12 cellular contexts compared by ENCODE assay signal in the genomic region with DNA sequence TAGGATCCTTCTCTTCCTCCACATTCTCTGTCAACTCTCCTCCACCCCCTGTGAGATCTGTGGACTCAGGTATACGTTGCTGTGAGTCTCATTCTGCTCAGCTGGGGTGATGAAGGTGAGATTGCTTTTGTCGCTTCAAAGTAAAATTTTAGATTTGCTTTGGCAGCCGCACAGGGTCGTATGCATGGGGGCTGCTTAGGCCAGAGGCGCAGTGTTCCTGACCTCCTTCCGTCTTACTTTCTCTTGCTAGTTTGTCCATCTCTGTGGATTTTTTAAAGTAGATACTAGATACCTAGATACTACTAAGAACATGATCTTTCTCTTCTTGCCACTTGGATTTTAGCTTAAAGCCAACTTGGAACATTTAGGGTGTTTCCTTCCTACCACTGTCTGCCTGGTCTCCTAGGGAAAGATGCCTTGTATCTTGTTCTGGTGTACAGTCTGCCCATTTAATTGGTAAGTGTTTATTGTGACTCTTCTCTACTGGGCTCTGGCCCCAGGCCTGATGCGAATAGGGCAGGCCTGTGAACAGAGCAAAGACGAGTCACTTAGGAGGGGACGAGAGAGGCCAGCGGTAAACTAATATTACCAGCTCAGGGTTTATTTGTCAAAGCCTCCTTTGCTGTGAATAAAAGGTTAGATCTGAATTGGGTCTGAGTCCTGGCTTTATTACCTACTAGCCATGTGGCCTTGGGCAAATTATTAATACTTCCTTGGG. TPM values are rescaled to one million over a fixed set of nuclear protein-coding genes. Genes with fewer than 3 reads are reported as not detected.
A peak's percentile ranks its signal among the peaks of the same experiment; 100 is the strongest.
DNase-seq lines count a peak whose midpoint lies in the region; ATAC-seq and FAIRE-seq lines count a peak whose summit lies in the region.
"Had no signal": no experiment of that assay in that cellular context is flagged by ENCODE, and none has a peak within 500 bp of the region (broad histone marks: within the 10 kb centered on the region; RNA-seq: fewer than 3 reads in every experiment).

No MANE protein-coding gene starts in this region.

- H3K27ac Mint-ChIP-seq in T-helper 2 cell treated with Interferon-gamma antibody and Interleukin-4, amounts not matched to agents 5 μg/mL and 100 μg/mL, for 36 hours: peak overlapping the region; percentile 90
- H3K27ac Mint-ChIP-seq in central memory CD8-positive, alpha-beta T cell (ENCODE audit: low read depth): peak overlapping the region; percentile 100

- H3K27ac ChIP-seq in small intestine (ENCODE audit: low read depth in 1 of 2, low read length in 1 of 2): peak overlapping the region; percentile 47 to 78
- H3K27ac ChIP-seq: SK-N-MC had no signal

- 69 to 75% (median 75%) methylated on average over 10 of the region's 10 CpGs for WGBS in small intestine, 3 donors

- peaks cover 5% of the 10 kb centered on the region for H3K36me3 Mint-ChIP-seq in T-helper 2 cell treated with Interferon-gamma antibody and Interleukin-4, amounts not matched to agents 5 μg/mL and 100 μg/mL, for 36 hours (ENCODE audit: low read depth)
- H3K36me3 Mint-ChIP-seq in central memory CD8-positive, alpha-beta T cell (ENCODE audit: insufficient read depth): peaks cover 20% of the 10 kb centered on the region

- FAIRE-seq in small intestine (lab: Jason Lieb, UNC): no peak

- no peak for DNase-seq in T-helper 2 cell treated with Interferon-gamma antibody and Interleukin-4, amounts not matched to agents 5 μg/mL and 100 μg/mL, for 36 hours (ENCODE audit: low spot score)
- DNase-seq in T-helper 2 cell (no peak), small intestine (no peak), DMS 273 (lab: John Stamatoyannopoulos, UW; ENCODE audit: unreplicated experiment) (no peak)
- no peak for DNase-seq in central memory CD8-positive, alpha-beta T cell (ENCODE audit: low spot score in 2 of 2)
- DNase-seq: NCI-H1417 treated with DMSO at 0.1 percent for 48 hours; stimulated activated CD4-positive, alpha-beta T cell treated with anti-CD3 and anti-CD28 coated beads, Interleukin-4, amount 100 ng/mL, for 24 hours had no signal

- no peaks in the 10 kb centered on the region for H3K36me3 ChIP-seq in small intestine (ENCODE audit: control insufficient read depth in 2 of 2, insufficient read depth in 2 of 2, low read length in 2 of 2)

- H3K4me1 ChIP-seq in small intestine (ENCODE audit: control insufficient read depth in 2 of 2, insufficient read depth in 1 of 2, low read depth in 1 of 2, low read length in 1 of 2): peaks cover 19 to 49% of the 10 kb centered on the region in 2 donors

- no peaks in the 10 kb centered on the region for H3K9me3 ChIP-seq in small intestine (ENCODE audit: control insufficient read depth, low read depth)
- H3K9me3 ChIP-seq: mucosa of descending colon had no signal

- peaks cover 77% of the 10 kb centered on the region for H3K4me1 Mint-ChIP-seq in T-helper 2 cell treated with Interferon-gamma antibody and Interleukin-4, amounts not matched to agents 5 μg/mL and 100 μg/mL, for 36 hours (ENCODE audit: low read depth)
- H3K4me1 Mint-ChIP-seq in central memory CD8-positive, alpha-beta T cell: peaks cover 90% of the 10 kb centered on the region

- no peak overlapping the region for H3K4me3 ChIP-seq in small intestine (ENCODE audit: low read depth in 1 of 2, low read length in 2 of 2)
- H3K4me3 ChIP-seq: mucosa of descending colon, SK-N-MC had no signal

- H3K27me3 Mint-ChIP-seq in T-helper 2 cell treated with Interferon-gamma antibody and Interleukin-4, amounts not matched to agents 5 μg/mL and 100 μg/mL, for 36 hours (ENCODE audit: low read depth): no peaks in the 10 kb centered on the region
- H3K27me3 Mint-ChIP-seq in central memory CD8-positive, alpha-beta T cell: no peaks in the 10 kb centered on the region

- ATAC-seq in HG03520 (IDR thresholded peaks at IDR 0.05; ENCODE audit: unreplicated experiment) (peak; percentile 5), GM18873 (IDR thresholded peaks at IDR 0.05; ENCODE audit: low FRiP score, unreplicated experiment) (no peak), GM18519 (IDR thresholded peaks at IDR 0.05; ENCODE audit: low FRiP score, unreplicated experiment) (no peak)
- no peak for ATAC-seq in central memory CD8-positive, alpha-beta T cell (replicated peaks; ENCODE audit: extremely low read depth, poor library complexity, severe bottlenecking)

- no peaks in the 10 kb centered on the region for H3K9me3 Mint-ChIP-seq in T-helper 2 cell treated with Interferon-gamma antibody and Interleukin-4, amounts not matched to agents 5 μg/mL and 100 μg/mL, for 36 hours
- H3K9me3 Mint-ChIP-seq in central memory CD8-positive, alpha-beta T cell: no peaks in the 10 kb centered on the region

- no peaks in the 10 kb centered on the region for H3K27me3 ChIP-seq in small intestine (ENCODE audit: control insufficient read depth in 2 of 2, insufficient read depth in 2 of 2, low read length in 2 of 2)

- peak overlapping the region; percentile 76 for H3K4me3 Mint-ChIP-seq in T-helper 2 cell treated with Interferon-gamma antibody and Interleukin-4, amounts not matched to agents 5 μg/mL and 100 μg/mL, for 36 hours
- H3K4me3 Mint-ChIP-seq in central memory CD8-positive, alpha-beta T cell: peak overlapping the region; percentile 74

RNA-seq across cellular contexts. Expression of gene MAPKAPK2, which starts 32.0 kb away (rescaled TPM):
- 10 to 100 TPM; 56.4 to 93.5 (median 85.0) TPM for polyA plus RNA-seq in small intestine

RNA-seq across cellular contexts. Expression of gene IL19, which starts 53.9 kb away (rescaled TPM):
- not detected for polyA plus RNA-seq in small intestine

RNA-seq across cellular contexts. Expression of gene IL10, which starts 55.6 kb away (rescaled TPM):
- polyA plus RNA-seq in small intestine: 1 to 10 TPM in 1 of 3 donors, under 1 TPM in 1, not detected in 1; 0.54 to 5.1 TPM
